Comparison of ENCODE assay signal across 3 cellular contexts in genomic region chr3:190876433-190876832, GRCh38. TPM values are rescaled to one million over a fixed set of nuclear protein-coding genes. Genes with fewer than 3 reads are reported as not detected.
"Had no signal": no experiment of that assay in that cellular context is flagged by ENCODE, and none has a peak within 500 bp of the region (broad histone marks: within the 10 kb centered on the region; RNA-seq: fewer than 3 reads in every experiment).

No MANE protein-coding gene starts in this region.

RNA-seq across cellular contexts. Expression of gene GMNC, which starts 13.9 kb away (rescaled TPM):
- total RNA-seq: GM23248, H4, H9 had no signal
- polyA plus RNA-seq: GM23248 had no signal
